In the genomic region with DNA sequence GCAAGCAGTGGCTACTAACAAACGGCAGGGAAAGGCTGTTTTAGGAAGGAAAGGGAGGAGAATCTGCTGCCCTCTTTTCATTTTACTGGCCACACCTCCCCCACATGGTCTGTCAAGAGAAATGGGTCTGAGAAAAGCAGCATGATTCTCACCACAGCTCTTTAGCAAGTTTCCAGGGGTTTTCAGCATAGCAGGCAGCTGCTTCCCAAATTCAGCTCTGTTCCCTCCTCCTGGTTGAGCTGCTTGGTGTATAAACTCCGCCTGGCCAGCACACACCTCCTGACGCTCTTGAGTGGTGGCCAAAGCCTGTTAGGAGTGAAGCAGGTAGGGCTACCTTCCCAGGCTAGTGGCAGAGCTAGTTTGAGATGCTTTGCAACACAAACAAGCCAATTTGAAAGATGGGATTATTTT, we compare ENCODE assay signal across 1 cellular context.
TF ChIP-seq lines count a peak whose summit lies in the region.

No MANE protein-coding gene starts in this region.

TF ChIP-seq in HepG2, 621 proteins besides CTCF, POLR2A, EP300 and RAD21 (continued from another document):
- TF ChIP-seq PHF8 (CRISPR knock-in tag; IDR thresholded peaks at IDR 0.05) (no peak), CC2D1A (CRISPR knock-in tag; IDR thresholded peaks at IDR 0.05) (no peak)
